1 cellular context compared by ENCODE assay signal in genomic region chr19:24032651-24033050, GRCh38.
TF ChIP-seq lines count a peak whose summit lies in the region.

No MANE protein-coding gene starts in this region.

TF ChIP-seq in H1, 55 proteins besides CTCF, POLR2A, EP300 and RAD21:
- TF ChIP-seq TBP (IDR thresholded peaks at IDR 0.05; ENCODE audit: low read depth, low read length): no peak
- TF ChIP-seq TEAD4 (IDR thresholded peaks at IDR 0.05; ENCODE audit: low read depth, low read length): no peak
- no peak for TF ChIP-seq CHD2 (IDR thresholded peaks at IDR 0.05; ENCODE audit: low read length)
- no peak for TF ChIP-seq NRF1 (IDR thresholded peaks at IDR 0.05; ENCODE audit: low read depth, low read length)
- no peak for TF ChIP-seq NANOG (IDR thresholded peaks at IDR 0.05; ENCODE audit: insufficient read depth, low read depth, low read length, poor library complexity, severe bottlenecking)
- TF ChIP-seq KDM1A (IDR thresholded peaks at IDR 0.05; ENCODE audit: borderline replicate concordance, low read length): no peak
- TF ChIP-seq BRCA1 (IDR thresholded peaks at IDR 0.05; ENCODE audit: low read depth, low read length): no peak
- TF ChIP-seq RFX5 (IDR thresholded peaks at IDR 0.05; ENCODE audit: borderline replicate concordance, low read depth, low read length): no peak
- TF ChIP-seq CBX8 (IDR thresholded peaks at IDR 0.05; ENCODE audit: borderline replicate concordance, low read depth, low read length): no peak
- no peak for TF ChIP-seq USF2 (IDR thresholded peaks at IDR 0.05; ENCODE audit: low read length)
- TF ChIP-seq EGR1 (IDR thresholded peaks at IDR 0.05; ENCODE audit: borderline replicate concordance, low read depth, low read length): no peak
- TF ChIP-seq, protein P1, sequence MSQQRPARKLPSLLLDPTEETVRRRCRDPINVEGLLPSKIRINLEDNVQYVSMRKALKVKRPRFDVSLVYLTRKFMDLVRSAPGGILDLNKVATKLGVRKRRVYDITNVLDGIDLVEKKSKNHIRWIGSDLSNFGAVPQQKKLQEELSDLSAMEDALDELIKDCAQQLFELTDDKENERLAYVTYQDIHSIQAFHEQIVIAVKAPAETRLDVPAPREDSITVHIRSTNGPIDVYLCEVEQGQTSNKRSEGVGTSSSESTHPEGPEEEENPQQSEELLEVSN (IDR thresholded peaks at IDR 0.05): no peak
- no peak for TF ChIP-seq SIN3A (conservative IDR thresholded peaks at IDR 0.05 in 1 of 2, IDR thresholded peaks at IDR 0.05 in 1 of 2; ENCODE audit: low read depth in 1 of 2, low read length in 2 of 2)
- TF ChIP-seq SP1 (IDR thresholded peaks at IDR 0.05; ENCODE audit: low read depth, low read length): no peak
- no peak for TF ChIP-seq BACH1 (IDR thresholded peaks at IDR 0.05; ENCODE audit: low read length)
- TF ChIP-seq ATF2 (IDR thresholded peaks at IDR 0.05; ENCODE audit: low read length): no peak
- no peak for TF ChIP-seq JUND (IDR thresholded peaks at IDR 0.05; ENCODE audit: low read length)
TF ChIP-seq in H1: peak in this region for 0.
